Comparison of ENCODE assay signal across 22 cellular contexts in genomic region chr5:65157906-65158603, GRCh38.
DNase-seq lines count a peak whose midpoint lies in the region; ATAC-seq, FAIRE-seq and TF ChIP-seq lines count a peak whose summit lies in the region.
"Had no signal": no experiment of that assay in that cellular context is flagged by ENCODE, and none has a peak within 500 bp of the region (broad histone marks: within the 10 kb centered on the region; RNA-seq: fewer than 3 reads in every experiment).

No MANE protein-coding gene starts in this region.

- H4K20me1 ChIP-seq in IMR-90 (ENCODE audit: insufficient read depth, low read length): no peaks in the 10 kb centered on the region

- no peak for TF ChIP-seq POLR2A in IMR-90 (IDR thresholded peaks at IDR 0.05; ENCODE audit: low read depth, low read length)

- intact Hi-C loops in IMR-90 (cut with micrococcal nuclease): no loop called here
- intact Hi-C loops in mucosa of descending colon (cut with DNase I, micrococcal nuclease): no loop called here

- no peak overlapping the region for H4K8ac ChIP-seq in IMR-90 (ENCODE audit: low read depth in 2 of 2, low read length in 2 of 2)

- no peak overlapping the region for H2AK9ac ChIP-seq in IMR-90 (replicated peaks; ENCODE audit: low read depth, low read length, poor library complexity)

- TF ChIP-seq RAD21 in IMR-90 (IDR thresholded peaks at IDR 0.05; ENCODE audit: low read length): no peak

- peak overlapping the region; percentile 83; the same call in 1 of the 2 replicates for H4K5ac ChIP-seq in IMR-90 (ENCODE audit: low read depth, low read length)

- no peak overlapping the region for H3K23ac ChIP-seq in IMR-90 (ENCODE audit: low read depth, low read length)

- H3K79me1 ChIP-seq in IMR-90 (ENCODE audit: low read depth in 1 of 2, low read length in 2 of 2): peaks cover 17 to 22% of the 10 kb centered on the region in 2 experiments

- peaks cover 6% of the 10 kb centered on the region for H3K27me3 Mint-ChIP-seq in activated CD8-positive, alpha-beta T cell treated with anti-CD3 and anti-CD28 coated beads, Interleukin-2, amount 10 ng/mL, durations not matched to agents 7 days and 5 days (ENCODE audit: low read depth)
- H3K27me3 Mint-ChIP-seq: activated T-cell treated with anti-CD3 and anti-CD28 coated beads, Interleukin-2, amount 50 U/mL, for 24 hours had no signal

- H3K9me3 Mint-ChIP-seq in activated CD8-positive, alpha-beta T cell treated with anti-CD3 and anti-CD28 coated beads, Interleukin-2, amount 10 ng/mL, durations not matched to agents 7 days and 5 days (ENCODE audit: insufficient read depth): no peaks in the 10 kb centered on the region
- H3K9me3 Mint-ChIP-seq: activated T-cell treated with anti-CD3 and anti-CD28 coated beads, Interleukin-2, amount 50 U/mL, for 24 hours had no signal

- no peak overlapping the region for H3K4me2 ChIP-seq in IMR-90 (ENCODE audit: low read depth, low read length)

- H3K36me3 Mint-ChIP-seq in activated CD8-positive, alpha-beta T cell treated with anti-CD3 and anti-CD28 coated beads, Interleukin-2, amount 10 ng/mL, durations not matched to agents 7 days and 5 days (ENCODE audit: low read depth): no peaks in the 10 kb centered on the region

- H3K4me3 ChIP-seq in IMR-90 (ENCODE audit: insufficient read depth, low read depth, low read length) (no peak overlapping the region), bronchial epithelial cell (ENCODE audit: low read depth, low read length) (no peak overlapping the region), mucosa of descending colon (no peak overlapping the region)
- H3K4me3 ChIP-seq: K562, left lung, Peyer's patch, thoracic aorta had no signal

- H2BK20ac ChIP-seq in IMR-90 (ENCODE audit: low read depth, low read length): no peak overlapping the region

- no peak overlapping the region for H2AK5ac ChIP-seq in IMR-90 (ENCODE audit: low read depth, low read length)

- no peak overlapping the region for H3K4ac ChIP-seq in IMR-90 (ENCODE audit: low read depth, low read length)

- no peak overlapping the region for H3K27ac ChIP-seq in IMR-90 (ENCODE audit: insufficient read depth, low read length)
- H3K27ac ChIP-seq: left lung, Peyer's patch had no signal

- H3K14ac ChIP-seq in IMR-90 (replicated peaks; ENCODE audit: low read depth, low read length): no peak overlapping the region

- ATAC-seq in IMR-90 (ENCODE audit: low read depth) (no peak), mucosa of descending colon (peak; percentile 98), HG02884 (IDR thresholded peaks at IDR 0.05; ENCODE audit: unreplicated experiment) (no peak)
- no peak for ATAC-seq in activated CD8-positive, alpha-beta T cell treated with anti-CD3 and anti-CD28 coated beads, Interleukin-2, amount 10 ng/mL, durations not matched to agents 7 days and 5 days
- ATAC-seq: K562, left lung had no signal

- H3K9ac ChIP-seq in IMR-90 (ENCODE audit: low read depth, low read length): no peak overlapping the region

- peak overlapping the region; percentile 3 for H2BK5ac ChIP-seq in IMR-90 (ENCODE audit: low read depth, low read length, poor library complexity, severe bottlenecking)

- H2AFZ ChIP-seq in IMR-90 (replicated peaks; ENCODE audit: low read length, poor library complexity): no peak overlapping the region

- H3K56ac ChIP-seq in IMR-90 (ENCODE audit: extremely low read depth, insufficient read depth, low read length): no peak overlapping the region

- H3K27me3 ChIP-seq in IMR-90 (ENCODE audit: control insufficient read depth, insufficient read depth, low read length) (no peaks in the 10 kb centered on the region), bronchial epithelial cell (ENCODE audit: control insufficient read depth, insufficient read depth, low read length) (no peaks in the 10 kb centered on the region)
- H3K27me3 ChIP-seq: left lung, Peyer's patch had no signal

- H4K91ac ChIP-seq in IMR-90 (ENCODE audit: insufficient read depth, low read depth, low read length): no peak overlapping the region

- no peak for FAIRE-seq in bronchial epithelial cell (lab: Jason Lieb, UNC)
- FAIRE-seq: K562 had no signal

- H2BK15ac ChIP-seq in IMR-90 (ENCODE audit: low read depth, low read length): no peak overlapping the region; the same call in 2 of the 3 replicates

- CTCF ChIA-PET in IMR-90 (lab: Yijun Ruan, JAX): no interaction called here
- CTCF ChIA-PET in HEK293T (lab: Yijun Ruan, JAX): no interaction called here
- CTCF ChIA-PET in activated CD8-positive, alpha-beta T cell treated with anti-CD3 and anti-CD28 coated beads, Interleukin-2, amount 10 ng/mL, durations not matched to agents 7 days and 5 days (lab: Charles Lee): no interaction called here

- no peaks in the 10 kb centered on the region; the same call in 1 of the 2 replicates for H3K36me3 ChIP-seq in IMR-90 (ENCODE audit: control insufficient read depth, insufficient read depth, low read length)
- no peaks in the 10 kb centered on the region for H3K36me3 ChIP-seq in bronchial epithelial cell (ENCODE audit: control insufficient read depth, insufficient read depth, low read length)
- no peaks in the 10 kb centered on the region for H3K36me3 ChIP-seq in mucosa of descending colon (ENCODE audit: low read depth)
- H3K36me3 ChIP-seq: left lung, Peyer's patch, thoracic aorta had no signal

- peaks cover 4% of the 10 kb centered on the region for H3K9me1 ChIP-seq in IMR-90 (ENCODE audit: insufficient read depth, low read length)

- no peak overlapping the region for H3K27ac Mint-ChIP-seq in activated CD8-positive, alpha-beta T cell treated with anti-CD3 and anti-CD28 coated beads, Interleukin-2, amount 10 ng/mL, durations not matched to agents 7 days and 5 days
- H3K27ac Mint-ChIP-seq: activated T-cell treated with anti-CD3 and anti-CD28 coated beads, Interleukin-2, amount 50 U/mL, for 24 hours had no signal

- 100% methylated on average over 1 of the region's 4 CpGs; no CpG with 5 or more reads in 1 of the 2 experiments for WGBS in IMR-90 (ENCODE audit: extremely low coverage in 2 of 2, insufficient read length in 1 of 2), 2 experiments

- TF ChIP-seq CTCF in IMR-90 (conservative IDR thresholded peaks at IDR 0.05; ENCODE audit: low read depth, low read length) (no peak), bronchial epithelial cell (IDR thresholded peaks at IDR 0.05; ENCODE audit: insufficient read depth, low read length, severe bottlenecking) (no peak), mucosa of descending colon (IDR thresholded peaks at IDR 0.05) (no peak)

- H3K4me3 Mint-ChIP-seq in activated CD8-positive, alpha-beta T cell treated with anti-CD3 and anti-CD28 coated beads, Interleukin-2, amount 10 ng/mL, durations not matched to agents 7 days and 5 days: no peak overlapping the region
- H3K4me3 Mint-ChIP-seq: activated T-cell treated with anti-CD3 and anti-CD28 coated beads, Interleukin-2, amount 50 U/mL, for 24 hours had no signal

- in situ Hi-C loops in IMR-90 (cut with MboI; ENCODE audit: low sequenced_read_pairs): no loop called here

- H3K4me1 ChIP-seq in IMR-90 (ENCODE audit: control insufficient read depth, insufficient read depth, low read length) (peaks cover 3% of the 10 kb centered on the region; the same call in 1 of the 2 replicates), mucosa of descending colon (ENCODE audit: low read depth) (no peaks in the 10 kb centered on the region)
- H3K4me1 ChIP-seq: left lung, Peyer's patch had no signal

- DNase-seq in Daoy (ENCODE audit: low read depth): peak; percentile 27
- no peak for DNase-seq in IMR-90
- peak; percentile 67 for DNase-seq in bronchial epithelial cell (ENCODE audit: low read depth)
- DNase-seq in mucosa of descending colon: peak in 1 of 3 donors; percentile 24
- DNase-seq in HEK293T (ENCODE audit: extremely low spot score): no peak
- no peak for DNase-seq in activated T-cell treated with anti-CD3 and anti-CD28 coated beads, Interleukin-2, amount 50 U/mL, for 1 hour
- no peak for DNase-seq in activated CD8-positive, alpha-beta T cell treated with anti-CD3 and anti-CD28 coated beads, Interleukin-2, amount 10 ng/mL, durations not matched to agents 7 days and 5 days
- DNase-seq: activated T-cell treated with anti-CD3 and anti-CD28 coated beads, Interleukin-2, amount 50 U/mL, for 24 hours; caudate nucleus; effector CD8-positive, alpha-beta T cell; hypothalamus; left lung; NCI-H1105; NCI-H2171; NCI-H748 treated with DMSO at 0.1 percent for 48 hours; stimulated activated CD4-positive, alpha-beta T cell treated with anti-CD3 and anti-CD28 coated beads, Interleukin-4, amount 100 ng/mL, for 4 hours; stimulated activated CD8-positive, alpha-beta memory T cell treated with anti-CD3 and anti-CD28 coated beads, Interleukin-4, amount 100 ng/mL, for 48 hours; SW 1271 had no signal

- H3K18ac ChIP-seq in IMR-90 (ENCODE audit: low read depth, low read length): peak overlapping the region; percentile 54; the same call in 1 of the 2 replicates

- peak overlapping the region; percentile 36; the same call in 1 of the 2 replicates for H2BK120ac ChIP-seq in IMR-90 (ENCODE audit: low read depth, low read length)

- dilution Hi-C loops in IMR-90 (cut with HindIII; ENCODE audit: low sequenced_read_pairs, unreplicated experiment): no loop called here

- POLR2A ChIA-PET in IMR-90 (lab: Charles Lee; ENCODE audit: unreplicated experiment): no interaction called here
- POLR2A ChIA-PET in HEK293T (lab: Yijun Ruan, JAX): no interaction called here
- POLR2A ChIA-PET in activated CD8-positive, alpha-beta T cell treated with anti-CD3 and anti-CD28 coated beads, Interleukin-2, amount 10 ng/mL, durations not matched to agents 7 days and 5 days (lab: Charles Lee): interaction anchor here (0.6 kb wide), 1 partner anchor 321 kb away, joined by 3 read pairs; no protein-coding TSS in a partner anchor

- no TSS peak for BruUV-seq in IMR-90 (replicated peaks; lab: Mats Ljungman, UMichigan)

- peaks cover 8% of the 10 kb centered on the region for H3K4me1 Mint-ChIP-seq in activated CD8-positive, alpha-beta T cell treated with anti-CD3 and anti-CD28 coated beads, Interleukin-2, amount 10 ng/mL, durations not matched to agents 7 days and 5 days (ENCODE audit: low read depth)

- no peaks in the 10 kb centered on the region for H3K9me3 ChIP-seq in IMR-90 (ENCODE audit: control insufficient read depth, insufficient read depth, low read length)
- no peaks in the 10 kb centered on the region for H3K9me3 ChIP-seq in mucosa of descending colon
- H3K9me3 ChIP-seq: left lung, Peyer's patch, thoracic aorta had no signal

TF ChIP-seq in IMR-90, 13 proteins besides CTCF, POLR2A, EP300 and RAD21 (continues in another document):
- TF ChIP-seq BHLHE40 (IDR thresholded peaks at IDR 0.05; ENCODE audit: low read depth, low read length) (no peak), RCOR1 (IDR thresholded peaks at IDR 0.05; ENCODE audit: insufficient replicate concordance, low read length) (no peak), MXI1 (IDR thresholded peaks at IDR 0.05; ENCODE audit: borderline replicate concordance, low read depth, low read length) (no peak), NFE2L2 (IDR thresholded peaks at IDR 0.05; ENCODE audit: low read depth, low read length) (no peak)

TF ChIP-seq in HEK293T, 16 proteins besides CTCF, POLR2A, EP300 and RAD21 (continues in another document):
- TF ChIP-seq CTBP1 (IDR thresholded peaks at IDR 0.05; ENCODE audit: borderline replicate concordance) (no peak), ELF4 (IDR thresholded peaks at IDR 0.05) (no peak), SUZ12 (IDR thresholded peaks at IDR 0.05) (no peak), FOXK2 (IDR thresholded peaks at IDR 0.05) (no peak)

Comparison
In these comparisons a context has a peak if more than half of its experiments do, and no peak if none do; other contexts are left out.
1. DNase-seq: peak in Daoy (single experiment) and bronchial epithelial cell (single experiment); none in IMR-90 (single experiment), HEK293T (single experiment), activated T-cell treated with anti-CD3 and anti-CD28 coated beads, Interleukin-2, amount 50 U/mL, for 1 hour (single experiment) and activated CD8-positive, alpha-beta T cell treated with anti-CD3 and anti-CD28 coated beads, Interleukin-2, amount 10 ng/mL, durations not matched to agents 7 days and 5 days (single experiment).